In the genomic region with DNA sequence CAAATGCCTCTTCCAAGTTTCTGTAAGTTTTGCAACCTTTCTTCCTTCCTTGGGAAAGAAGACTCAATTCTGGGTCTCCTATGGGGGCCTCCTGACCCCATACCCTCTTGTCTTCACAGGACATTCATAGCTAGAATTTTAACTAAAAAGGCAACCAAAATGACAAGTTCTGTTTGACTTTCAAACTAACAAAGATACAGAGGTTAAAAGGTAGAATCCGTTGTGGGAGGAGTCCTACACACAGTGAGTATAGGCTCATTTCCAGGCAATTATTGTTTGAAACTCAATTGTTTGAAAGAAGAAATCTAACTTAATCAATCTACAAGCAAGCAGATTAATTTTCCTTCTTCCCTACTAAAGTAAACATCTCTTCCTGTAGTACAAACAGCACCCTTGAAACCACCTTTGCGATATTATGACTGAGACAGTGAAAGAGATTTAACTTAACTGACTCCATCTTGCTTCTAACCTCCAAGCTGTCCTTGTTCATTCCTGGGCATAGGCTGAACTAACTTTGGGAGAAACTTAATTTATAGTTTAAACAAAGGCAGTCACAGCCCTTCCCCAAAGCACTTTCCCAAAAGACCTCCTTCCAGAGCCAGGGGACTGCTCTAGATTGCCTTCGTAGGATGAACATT, we compare ENCODE assay signal across 16 cellular contexts. TPM values are rescaled to one million over a fixed set of nuclear protein-coding genes. Genes with fewer than 3 reads are reported as not detected.
DNase-seq lines count a peak whose midpoint lies in the region; ATAC-seq and TF ChIP-seq lines count a peak whose summit lies in the region.
"Had no signal": no experiment of that assay in that cellular context is flagged by ENCODE, and none has a peak within 500 bp of the region (broad histone marks: within the 10 kb centered on the region; RNA-seq: fewer than 3 reads in every experiment).

No MANE protein-coding gene starts in this region.

- H3K9me3 Mint-ChIP-seq in CD4-positive, alpha-beta memory T cell: no peaks in the 10 kb centered on the region
- H3K9me3 Mint-ChIP-seq in MCF 10A (ENCODE audit: unreplicated experiment) (no peaks in the 10 kb centered on the region), HFFc6 (no peaks in the 10 kb centered on the region; the same call in 1 of the 2 replicates)

- CTCF ChIA-PET in CD4-positive, alpha-beta memory T cell (lab: Charles Lee; ENCODE audit: partially characterized antibody): interaction anchor here (1.0 to 3.1 kb wide), 4 partner anchors 8 to 58 kb away, joined by 3 to 9 read pairs (median 4); no protein-coding TSS in a partner anchor
- CTCF ChIA-PET in IMR-90 (lab: Yijun Ruan, JAX): no interaction called here
- CTCF ChIA-PET in MCF 10A (lab: Yijun Ruan, JAX): interaction anchor here (0.5 kb wide), 1 partner anchor 106 kb away, joined by 4 read pairs; no protein-coding TSS in a partner anchor
- CTCF ChIA-PET in PC-3 (lab: Charles Lee): no interaction called here

- in situ Hi-C loops in IMR-90 (cut with MboI; ENCODE audit: low sequenced_read_pairs): no loop called here

- no peak overlapping the region for H3K4me3 ChIP-seq in CD4-positive, alpha-beta memory T cell (ENCODE audit: low read length in 2 of 2)
- H3K4me3 ChIP-seq in IMR-90 (ENCODE audit: insufficient read depth, low read depth, low read length) (no peak overlapping the region), neutrophil (ENCODE audit: low read depth in 1 of 2, low read length in 1 of 2) (no peak overlapping the region), PC-3 (ENCODE audit: low read length) (no peak overlapping the region)
- H3K4me3 ChIP-seq: pancreas, testis had no signal

- no peak overlapping the region for H2BK120ac ChIP-seq in IMR-90 (ENCODE audit: low read depth, low read length)

- no peaks in the 10 kb centered on the region for H3K79me2 ChIP-seq in PC-3 (ENCODE audit: low read length)

- H3K4me1 ChIP-seq in CD4-positive, alpha-beta memory T cell (ENCODE audit: insufficient read depth, low read length): peaks cover 31% of the 10 kb centered on the region
- H3K4me1 ChIP-seq in IMR-90 (ENCODE audit: control insufficient read depth, insufficient read depth, low read length): peaks cover 5% of the 10 kb centered on the region
- H3K4me1 ChIP-seq in neutrophil (ENCODE audit: control insufficient read depth in 1 of 2, insufficient read depth in 1 of 2, low read depth in 1 of 2, low read length in 1 of 2): peaks cover 31 to 35% of the 10 kb centered on the region in 2 experiments
- peaks cover 3% of the 10 kb centered on the region; the same call in 1 of the 2 replicates for H3K4me1 ChIP-seq in PC-3 (ENCODE audit: insufficient read depth, low read length)
- H3K4me1 ChIP-seq: testis had no signal

- H2AFZ ChIP-seq in IMR-90 (replicated peaks; ENCODE audit: low read length, poor library complexity) (no peak overlapping the region), PC-3 (ENCODE audit: low read length) (no peak overlapping the region)

- no TSS peak for BruUV-seq in IMR-90 (replicated peaks; lab: Mats Ljungman, UMichigan)
- BruUV-seq in MCF 10A (replicated peaks; lab: Mats Ljungman, UMichigan): no TSS peak
- no TSS peak for BruUV-seq in PC-3 (replicated peaks; lab: Mats Ljungman, UMichigan)

- H3K18ac ChIP-seq in IMR-90 (ENCODE audit: low read depth, low read length): peak overlapping the region; percentile 29; the same call in 1 of the 2 replicates

- H3K4me3 Mint-ChIP-seq in CD4-positive, alpha-beta memory T cell: peak overlapping the region in 7 of 8 donors; percentile 1 to 84 (median 48)
- H3K4me3 Mint-ChIP-seq in MCF 10A (ENCODE audit: unreplicated experiment) (no peak overlapping the region), HFFc6 (no peak overlapping the region)

- no peaks in the 10 kb centered on the region for H3K9me3 ChIP-seq in CD4-positive, alpha-beta memory T cell (ENCODE audit: control insufficient read depth in 1 of 2, low read length in 2 of 2)
- H3K9me3 ChIP-seq in IMR-90 (ENCODE audit: control insufficient read depth, insufficient read depth, low read length) (no peaks in the 10 kb centered on the region), neutrophil (no peaks in the 10 kb centered on the region), PC-3 (ENCODE audit: low read length) (no peaks in the 10 kb centered on the region)
- H3K9me3 ChIP-seq: pancreas, testis had no signal

- intact Hi-C loops in CD4-positive, alpha-beta memory T cell (cut with micrococcal nuclease): loop anchor here (2.0 kb wide), 2 partner anchors 15 to 25 kb away; partner anchors contain the start of gene TNFSF10
- intact Hi-C loops in IMR-90 (cut with micrococcal nuclease) (no loop called here), MCF 10A (cut with micrococcal nuclease) (no loop called here), PC-3 (cut with micrococcal nuclease) (no loop called here)

- H3K56ac ChIP-seq in IMR-90 (ENCODE audit: extremely low read depth, insufficient read depth, low read length): no peak overlapping the region

- TF ChIP-seq CTCF in IMR-90 (conservative IDR thresholded peaks at IDR 0.05; ENCODE audit: low read depth, low read length): no peak
- TF ChIP-seq CTCF in MCF 10A (IDR thresholded peaks at IDR 0.05; ENCODE audit: unreplicated experiment): no peak
- TF ChIP-seq CTCF in neutrophil (IDR thresholded peaks at IDR 0.05): no peak
- no peak for TF ChIP-seq CTCF in HFFc6 (IDR thresholded peaks at IDR 0.05)
- no peak for TF ChIP-seq CTCF in PC-3 (conservative IDR thresholded peaks at IDR 0.05; ENCODE audit: low read depth, low read length)

- no peak overlapping the region for H2BK5ac ChIP-seq in IMR-90 (ENCODE audit: low read depth, low read length, poor library complexity, severe bottlenecking)

- H3K9me2 ChIP-seq in PC-3 (replicated peaks; ENCODE audit: low read length): no peaks in the 10 kb centered on the region

- H3K27ac Mint-ChIP-seq in CD4-positive, alpha-beta memory T cell: peak overlapping the region; percentile 62 to 93 (median 88)
- peak overlapping the region; percentile 70 for H3K27ac Mint-ChIP-seq in MCF 10A (ENCODE audit: low read depth, unreplicated experiment)
- H3K27ac Mint-ChIP-seq in HFFc6: no peak overlapping the region

- ATAC-seq in IMR-90 (ENCODE audit: low read depth) (no peak), PC-3 (no peak)

- H3K79me1 ChIP-seq in IMR-90 (ENCODE audit: low read depth in 1 of 2, low read length in 2 of 2): no peaks in the 10 kb centered on the region

- no peak overlapping the region for H3K4ac ChIP-seq in IMR-90 (ENCODE audit: low read depth, low read length)

- H3K4me2 ChIP-seq in IMR-90 (ENCODE audit: low read depth, low read length): no peak overlapping the region
- H3K4me2 ChIP-seq in PC-3 (ENCODE audit: low read length): no peak overlapping the region

- dilution Hi-C loops in IMR-90 (cut with HindIII; ENCODE audit: low sequenced_read_pairs, unreplicated experiment): no loop called here

- no peaks in the 10 kb centered on the region for H4K20me1 ChIP-seq in IMR-90 (ENCODE audit: insufficient read depth, low read length)
- H4K20me1 ChIP-seq in PC-3 (ENCODE audit: low read length): no peaks in the 10 kb centered on the region

- no peaks in the 10 kb centered on the region for H3K9me1 ChIP-seq in IMR-90 (ENCODE audit: insufficient read depth, low read length)

- no CpG with 5 or more reads among the region's 3 CpGs for WGBS in IMR-90 (ENCODE audit: extremely low coverage in 2 of 2, insufficient read length in 1 of 2), 2 experiments

- no peak overlapping the region for H2BK20ac ChIP-seq in IMR-90 (ENCODE audit: low read depth, low read length)

- DNase-seq in CD4-positive, alpha-beta memory T cell: no peak
- no peak for DNase-seq in IMR-90
- DNase-seq in MCF 10A (ENCODE audit: unreplicated experiment): no peak
- no peak for DNase-seq in HFFc6
- DNase-seq in PC-3: no peak
- no peak for DNase-seq in glomerular visceral epithelial cell (ENCODE audit: extremely low spot score)
- DNase-seq: activated CD4-positive, CD25-positive, alpha-beta regulatory T cell treated with anti-CD3 and anti-CD28 coated beads, Interleukin-2, amount 50 U/mL, for 72 hours; activated gamma-delta T cell; C1 segment of cervical spinal cord; central memory CD4-positive, alpha-beta T cell; Karpas-422; midbrain; NCI-H510A; pancreas; testis had no signal

- H3K36me3 ChIP-seq in CD4-positive, alpha-beta memory T cell (ENCODE audit: insufficient read depth, low read length): no peaks in the 10 kb centered on the region
- H3K36me3 ChIP-seq in IMR-90 (ENCODE audit: control insufficient read depth, insufficient read depth, low read length) (no peaks in the 10 kb centered on the region), neutrophil (no peaks in the 10 kb centered on the region), PC-3 (ENCODE audit: low read depth, low read length) (no peaks in the 10 kb centered on the region)
- H3K36me3 ChIP-seq: pancreas had no signal

- peaks cover 27 to 40% (median 34%) of the 10 kb centered on the region in 4 donors for H3K4me1 Mint-ChIP-seq in CD4-positive, alpha-beta memory T cell
- H3K4me1 Mint-ChIP-seq in MCF 10A (ENCODE audit: insufficient read depth, unreplicated experiment) (peaks cover 21% of the 10 kb centered on the region), HFFc6 (ENCODE audit: low read depth) (peaks cover 16% of the 10 kb centered on the region)

- H3K14ac ChIP-seq in IMR-90 (replicated peaks; ENCODE audit: low read depth, low read length): no peak overlapping the region

- TF ChIP-seq POLR2A in IMR-90 (IDR thresholded peaks at IDR 0.05; ENCODE audit: low read depth, low read length): no peak

- no peaks in the 10 kb centered on the region for H3K27me3 ChIP-seq in CD4-positive, alpha-beta memory T cell (ENCODE audit: insufficient read depth, low read length)
- H3K27me3 ChIP-seq in IMR-90 (ENCODE audit: control insufficient read depth, insufficient read depth, low read length) (no peaks in the 10 kb centered on the region), neutrophil (no peaks in the 10 kb centered on the region), PC-3 (ENCODE audit: low read length) (no peaks in the 10 kb centered on the region)
- H3K27me3 ChIP-seq: pancreas, testis had no signal

- TF ChIP-seq RAD21 in IMR-90 (IDR thresholded peaks at IDR 0.05; ENCODE audit: low read length): no peak

- H3K9ac ChIP-seq in IMR-90 (ENCODE audit: low read depth, low read length): no peak overlapping the region
- H3K9ac ChIP-seq in PC-3 (ENCODE audit: low read length): no peak overlapping the region

- H3F3A ChIP-seq in PC-3 (ENCODE audit: low read length, unreplicated experiment): no peaks in the 10 kb centered on the region

- H2AK5ac ChIP-seq in IMR-90 (ENCODE audit: low read depth, low read length): no peak overlapping the region

- H3K27me3 Mint-ChIP-seq in CD4-positive, alpha-beta memory T cell: no peaks in the 10 kb centered on the region
- H3K27me3 Mint-ChIP-seq in MCF 10A (ENCODE audit: insufficient read depth, unreplicated experiment) (no peaks in the 10 kb centered on the region), HFFc6 (ENCODE audit: insufficient read depth) (peaks cover 9% of the 10 kb centered on the region)

- H3K23ac ChIP-seq in IMR-90 (ENCODE audit: low read depth, low read length): no peak overlapping the region

- POLR2A ChIA-PET in CD4-positive, alpha-beta memory T cell (lab: Charles Lee; ENCODE audit: partially characterized antibody): interaction anchor here (1.0 to 7.5 kb wide), 4 partner anchors 9 to 25 kb away, joined by 3 to 44 read pairs (median 5); partner anchors contain the start of gene TNFSF10
- POLR2A ChIA-PET in IMR-90 (lab: Charles Lee; ENCODE audit: unreplicated experiment) (no interaction called here), MCF 10A (lab: Yijun Ruan, JAX) (interaction anchor here (0.9 to 1.5 kb wide), 5 partner anchors 14 to 25 kb away, joined by 3 to 5 read pairs (median 4); partner anchors contain the start of gene TNFSF10), PC-3 (lab: Charles Lee; ENCODE audit: unreplicated experiment) (no interaction called here)

- no peak overlapping the region for H4K91ac ChIP-seq in IMR-90 (ENCODE audit: insufficient read depth, low read depth, low read length)

- no peaks in the 10 kb centered on the region for H3K36me3 Mint-ChIP-seq in CD4-positive, alpha-beta memory T cell
- peaks cover 10% of the 10 kb centered on the region for H3K36me3 Mint-ChIP-seq in MCF 10A (ENCODE audit: insufficient read depth, unreplicated experiment)
- H3K36me3 Mint-ChIP-seq in HFFc6 (ENCODE audit: low read depth): no peaks in the 10 kb centered on the region

- H4K5ac ChIP-seq in IMR-90 (ENCODE audit: low read depth, low read length): no peak overlapping the region

- H2AK9ac ChIP-seq in IMR-90 (replicated peaks; ENCODE audit: low read depth, low read length, poor library complexity): no peak overlapping the region

- H3K27ac ChIP-seq in CD4-positive, alpha-beta memory T cell (ENCODE audit: low read depth, low read length): peak overlapping the region; percentile 3
- no peak overlapping the region for H3K27ac ChIP-seq in IMR-90 (ENCODE audit: insufficient read depth, low read length)
- H3K27ac ChIP-seq in neutrophil: peak overlapping the region; percentile 78
- H3K27ac ChIP-seq in PC-3 (ENCODE audit: low read length): no peak overlapping the region
- H3K27ac ChIP-seq: pancreas, testis had no signal

- no peak overlapping the region for H4K8ac ChIP-seq in IMR-90 (ENCODE audit: low read depth in 2 of 2, low read length in 2 of 2)

- no peak overlapping the region for H2BK15ac ChIP-seq in IMR-90 (ENCODE audit: low read depth, low read length)

RNA-seq across cellular contexts. Expression of gene TNFSF10, which starts 14.4 kb away (rescaled TPM):
- 10 to 100 TPM; 63.4 to 65.6 TPM for total RNA-seq in CD4-positive, alpha-beta memory T cell
- 100 to 1,000 TPM in 1 of 2 donors, 10 to 100 TPM in 1; 89.4 to 107 TPM for polyA plus RNA-seq in CD4-positive, alpha-beta memory T cell
- total RNA-seq in IMR-90 (2012; rRNA removed) (1.1 and 1.3 TPM in 2 replicates), MCF 10A (2022) (0.25 and 0.54 TPM in 2 replicates), PC-3 (2014; rRNA removed) (0.58 and 1.2 TPM in 2 replicates)
- 0.63 and 0.79 TPM in 2 replicates for polyA plus RNA-seq in IMR-90 (2012; rRNA removed)
- polyA plus RNA-seq in IMR-90 (2012; cell fraction: cytosol; rRNA removed): 0.62 and 0.92 TPM in 2 replicates
- polyA plus RNA-seq in IMR-90 (2012; cell fraction: nucleus; rRNA removed; ENCODE audit: low replicate concordance): 0.30 and 0.40 TPM in 2 replicates
- under 1 TPM in 3 of 6 experiments, not detected in 3; 0.17 to 0.31 (median 0.28) TPM for total RNA-seq in HFFc6 (2021; fragmentation: NEBNext Ultra II Directional; extraction: Animal tissue kit (Norgen Biotek cat#: 25700))

Comparison
In these comparisons a context has a peak if more than half of its experiments do, and no peak if none do; other contexts are left out.
1. H3K27ac ChIP-seq: peak in CD4-positive, alpha-beta memory T cell (single experiment) and neutrophil (single experiment); none in IMR-90 (single experiment) and PC-3 (single experiment).
2. H3K4me3 Mint-ChIP-seq: peak in CD4-positive, alpha-beta memory T cell (7 of 8); none in MCF 10A (single experiment) and HFFc6 (single experiment).
3. RNA of gene TNFSF10, which starts 14.4 kb away (total RNA-seq): 63.4 to 65.6 TPM in CD4-positive, alpha-beta memory T cell; 1.1 to 1.3 TPM in IMR-90, 0.58 to 1.2 TPM in PC-3, 0.25 to 0.54 TPM in MCF 10A and 0.17 to 0.31 TPM in HFFc6; every median in the first group is over 10 times any median in the second.
4. CTCF ChIA-PET loops: an anchor here in CD4-positive, alpha-beta memory T cell (1.0 to 3.1 kb wide) and MCF 10A (0.5 kb wide); none called in IMR-90 and PC-3.
5. POLR2A ChIA-PET loops: an anchor here in CD4-positive, alpha-beta memory T cell (1.0 to 7.5 kb wide) and MCF 10A (0.9 to 1.5 kb wide); none called in IMR-90 and PC-3.